ENCODE assay signal across 8 cellular contexts in the genomic region with DNA sequence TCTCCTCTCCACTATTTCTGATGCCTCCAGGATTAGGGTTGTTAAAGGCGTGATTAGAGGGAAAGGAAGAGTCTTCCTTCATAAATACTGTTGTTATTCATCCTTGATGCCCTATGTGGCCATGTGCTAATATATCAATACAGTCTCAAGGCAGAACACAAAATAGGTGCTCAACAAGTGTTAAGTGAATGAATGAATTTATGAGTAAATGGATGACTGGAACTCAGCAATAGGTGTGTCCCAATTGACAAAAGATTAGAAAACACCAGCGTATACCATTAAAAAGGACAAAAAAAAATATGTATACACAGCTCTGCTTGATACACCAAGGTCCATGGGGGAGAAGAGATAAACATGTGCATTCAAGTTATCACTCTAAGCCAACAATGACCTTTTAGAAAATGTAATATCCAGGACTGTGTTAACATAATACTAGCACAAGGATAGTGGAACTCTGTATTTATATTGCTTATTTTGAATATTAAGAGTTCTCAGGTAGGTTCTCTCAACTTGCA.
"Had no signal": no experiment of that assay in that cellular context is flagged by ENCODE, and none has a peak within 500 bp of the region (broad histone marks: within the 10 kb centered on the region; RNA-seq: fewer than 3 reads in every experiment).

No MANE protein-coding gene starts in this region.

- H3K4me3 ChIP-seq: GM12878 had no signal

- DNase-seq: GDM1, GF-D8 had no signal

- FAIRE-seq: G401.6, GM12878, GM12891, GM12892, GM18507, GM19239 had no signal

- ATAC-seq: GM12878 had no signal
